Comparison of ENCODE assay signal across 8 cellular contexts in genomic region chr2:182767578-182767977, GRCh38. TPM values are rescaled to one million over a fixed set of nuclear protein-coding genes. Genes with fewer than 3 reads are reported as not detected.
A peak's percentile ranks its signal among the peaks of the same experiment; 100 is the strongest.
DNase-seq lines count a peak whose midpoint lies in the region; ATAC-seq, FAIRE-seq and TF ChIP-seq lines count a peak whose summit lies in the region.

No MANE protein-coding gene starts in this region.

- CTCF ChIA-PET in WTC11 (lab: Charles Lee): interaction anchor here (0.6 to 3.0 kb wide), 24 partner anchors 9 to 259 kb away, joined by 3 to 36 read pairs (median 4); partner anchors contain the start of genes DNAJC10 and FRZB

- H3K4me1 ChIP-seq in liver (ENCODE audit: control insufficient read depth in 4 of 4, insufficient read depth in 4 of 4, low read length in 3 of 4): peaks cover 0 to 1% (median 0%) of the 10 kb centered on the region in 4 donors

- peaks cover 0 to 3% (median 0%) of the 10 kb centered on the region in 4 donors for H3K36me3 ChIP-seq in liver (ENCODE audit: control insufficient read depth in 4 of 4, insufficient read depth in 3 of 4, low read depth in 1 of 4, low read length in 3 of 4)

- H3K9me3 ChIP-seq in liver (ENCODE audit: control insufficient read depth in 4 of 4, low read length in 3 of 4): no peaks in the 10 kb centered on the region

- POLR2A ChIA-PET in WTC11 (lab: Charles Lee): no interaction called here

- peak; percentile 27; the same call in 1 of the 2 replicates for TF ChIP-seq CTCF in WTC11 (IDR thresholded peaks at IDR 0.05)
- TF ChIP-seq CTCF in liver (IDR thresholded peaks at IDR 0.05; ENCODE audit: low read depth, low read length, missing input control): peak; percentile 39

- ATAC-seq in HG02798 (IDR thresholded peaks at IDR 0.05; ENCODE audit: poor library complexity, unreplicated experiment) (peak; percentile 35), WTC11 (peak; percentile 83)

- H3K9ac ChIP-seq in liver (ENCODE audit: low read depth in 1 of 2, low read length in 2 of 2): no peak overlapping the region

- TF ChIP-seq RAD21 in liver (IDR thresholded peaks at IDR 0.05): peak; percentile 57 to 78

- H3K4me1 Mint-ChIP-seq in WTC11: peaks cover 2% of the 10 kb centered on the region

- H3K27me3 Mint-ChIP-seq in WTC11 (ENCODE audit: low read depth): no peaks in the 10 kb centered on the region

- no peak overlapping the region for H3K27ac ChIP-seq in liver (ENCODE audit: low read depth in 1 of 2, low read length in 2 of 2)

- H3K4me3 Mint-ChIP-seq in WTC11: no peak overlapping the region

- WGBS in liver: 62% methylated on average over 7 of the region's 7 CpGs

- no peak overlapping the region for H3K27ac Mint-ChIP-seq in WTC11

- peaks cover 55% of the 10 kb centered on the region for H3K36me3 Mint-ChIP-seq in WTC11

- peaks cover 43% of the 10 kb centered on the region for H3K9me3 Mint-ChIP-seq in WTC11

- FAIRE-seq in RCC 7860 (lab: Jason Lieb, UNC): no peak

- no peak overlapping the region for H3K4me3 ChIP-seq in liver (ENCODE audit: low read depth in 1 of 3, low read length in 3 of 3)

- no peaks in the 10 kb centered on the region for H3K27me3 ChIP-seq in liver (ENCODE audit: control insufficient read depth in 4 of 4, insufficient read depth in 4 of 4, low read length in 3 of 4)

- DNase-seq in D341Med (ENCODE audit: low spot score): peak; percentile 37
- DNase-seq in WTC11 (ENCODE audit: low spot score): no peak
- DNase-seq in GF-D8 (lab: John Stamatoyannopoulos, UW): no peak
- DNase-seq in RCC 7860 (ENCODE audit: low spot score): no peak
- DNase-seq in pons (ENCODE audit: low spot score): no peak
- no peak for DNase-seq in effector CD4-positive, alpha-beta T cell

TF ChIP-seq in WTC11, 78 proteins besides CTCF, POLR2A, EP300 and RAD21:
- no peak for TF ChIP-seq FOXJ3 (CRISPR knock-in tag; IDR thresholded peaks at IDR 0.05; ENCODE audit: borderline replicate concordance)
- no peak for TF ChIP-seq NFYB (CRISPR knock-in tag; conservative IDR thresholded peaks at IDR 0.05; ENCODE audit: low read depth)
- TF ChIP-seq ZNF281 (CRISPR knock-in tag; IDR thresholded peaks at IDR 0.05): no peak
- TF ChIP-seq ERG (CRISPR knock-in tag; IDR thresholded peaks at IDR 0.05): no peak

TF ChIP-seq in liver, 16 proteins besides CTCF, POLR2A, EP300 and RAD21:
- TF ChIP-seq SP1 (IDR thresholded peaks at IDR 0.05) (no peak), RXRA (IDR thresholded peaks at IDR 0.05) (no peak), JUND (IDR thresholded peaks at IDR 0.05) (no peak)

RNA-seq across cellular contexts. Expression of gene DNAJC10, which starts 51.5 kb away (rescaled TPM):
- total RNA-seq in WTC11 (2021) (103 to 109 TPM (median 103 TPM) in 3 replicates), liver (10 to 100 TPM; 22.6 to 46.4 TPM)
- 10 to 100 TPM; 16.3 to 19.9 TPM for polyA plus RNA-seq in liver
